ENCODE assay signal across 9 cellular contexts in genomic region chr5:141413540-141414069, GRCh38. TPM values are rescaled to one million over a fixed set of nuclear protein-coding genes. Genes with fewer than 3 reads are reported as not detected.
A peak's percentile ranks its signal among the peaks of the same experiment; 100 is the strongest.
DNase-seq lines count a peak whose midpoint lies in the region; ATAC-seq lines count a peak whose summit lies in the region.
"Had no signal": no experiment of that assay in that cellular context is flagged by ENCODE, and none has a peak within 500 bp of the region (broad histone marks: within the 10 kb centered on the region; RNA-seq: fewer than 3 reads in every experiment).

No MANE protein-coding gene starts in this region.

- H3K27me3 ChIP-seq in adipocyte (replicated peaks; ENCODE audit: control insufficient read depth, insufficient read depth, low read length) = peaks cover 6% of the 10 kb centered on the region
- H3K27me3 ChIP-seq in subcutaneous abdominal adipose tissue (ENCODE audit: control insufficient read depth in 5 of 5, insufficient read depth in 4 of 5, low read length in 5 of 5) = peaks cover 0 to 10% (median 5%) of the 10 kb centered on the region in 5 donors

- CTCF ChIA-PET in activated CD8-positive, alpha-beta memory T cell treated with anti-CD3 and anti-CD28 coated beads, Interleukin-2, amount 10 ng/mL, durations not matched to agents 7 days and 5 days (lab: Charles Lee) = interaction anchor here (0.6 to 2.4 kb wide), 17 partner anchors 8 to 151 kb away, joined by 3 to 10 read pairs (median 4); partner anchors contain the start of genes PCDHGA11 and PCDHGA12

- peaks cover 15% of the 10 kb centered on the region for H3K36me3 Mint-ChIP-seq in activated CD8-positive, alpha-beta memory T cell treated with anti-CD3 and anti-CD28 coated beads, Interleukin-2, amount 10 ng/mL, durations not matched to agents 7 days and 5 days

- intact Hi-C loops in left colon (cut with DNase I, micrococcal nuclease) = loop anchor here in 1 of 2 donors (10.0 kb wide), 1 partner anchor 151 kb away; no protein-coding TSS in a partner anchor

- H3K4me1 ChIP-seq in adipocyte (ENCODE audit: control insufficient read depth, insufficient read depth, low read length) = no peaks in the 10 kb centered on the region
- H3K4me1 ChIP-seq in subcutaneous abdominal adipose tissue (ENCODE audit: control insufficient read depth in 5 of 5, insufficient read depth in 5 of 5, low read length in 5 of 5) = peaks cover 0 to 30% (median 23%) of the 10 kb centered on the region in 5 donors

- no peak overlapping the region for H3K27ac ChIP-seq in subcutaneous abdominal adipose tissue (ENCODE audit: low read depth, low read length)

- H3K9me3 ChIP-seq in adipocyte (ENCODE audit: control insufficient read depth, low read length) (peaks cover 29% of the 10 kb centered on the region), subcutaneous abdominal adipose tissue (ENCODE audit: control insufficient read depth in 5 of 5, low read length in 5 of 5) (peaks cover 36 to 65% (median 54%) of the 10 kb centered on the region in 5 donors)

- peaks cover 3% of the 10 kb centered on the region for H3K9me3 Mint-ChIP-seq in activated CD8-positive, alpha-beta memory T cell treated with anti-CD3 and anti-CD28 coated beads, Interleukin-2, amount 10 ng/mL, durations not matched to agents 7 days and 5 days (ENCODE audit: low read depth)

- peak overlapping the region; percentile 85 for H3K4me3 ChIP-seq in adipocyte (ENCODE audit: low read length)
- H3K4me3 ChIP-seq in subcutaneous abdominal adipose tissue (ENCODE audit: low read depth in 1 of 5, low read length in 5 of 5) = peak overlapping the region; percentile 56 to 76 (median 68)

- no peak for ATAC-seq in activated CD8-positive, alpha-beta memory T cell treated with anti-CD3 and anti-CD28 coated beads, Interleukin-2, amount 10 ng/mL, durations not matched to agents 7 days and 5 days
- peak; percentile 53 for ATAC-seq in left colon

- peaks cover 17% of the 10 kb centered on the region for H3K4me1 Mint-ChIP-seq in activated CD8-positive, alpha-beta memory T cell treated with anti-CD3 and anti-CD28 coated beads, Interleukin-2, amount 10 ng/mL, durations not matched to agents 7 days and 5 days

- peak overlapping the region; percentile 79 for H3K9ac ChIP-seq in adipocyte (ENCODE audit: low read length)
- peak overlapping the region in 1 of 5 donors; percentile 56 for H3K9ac ChIP-seq in subcutaneous abdominal adipose tissue (ENCODE audit: low read length in 5 of 5)

- H3K4me3 Mint-ChIP-seq in activated CD8-positive, alpha-beta memory T cell treated with anti-CD3 and anti-CD28 coated beads, Interleukin-2, amount 10 ng/mL, durations not matched to agents 7 days and 5 days = peak overlapping the region; percentile 60

- H3K36me3 ChIP-seq in adipocyte (ENCODE audit: control insufficient read depth, insufficient read depth, low read length, severe bottlenecking) (no peaks in the 10 kb centered on the region), subcutaneous abdominal adipose tissue (ENCODE audit: control insufficient read depth in 5 of 5, insufficient read depth in 5 of 5, low read length in 5 of 5) (no peaks in the 10 kb centered on the region)

- H3K27me3 Mint-ChIP-seq in activated CD8-positive, alpha-beta memory T cell treated with anti-CD3 and anti-CD28 coated beads, Interleukin-2, amount 10 ng/mL, durations not matched to agents 7 days and 5 days = peaks cover 75% of the 10 kb centered on the region

- DNase-seq in activated CD8-positive, alpha-beta memory T cell treated with anti-CD3 and anti-CD28 coated beads, Interleukin-2, amount 10 ng/mL, durations not matched to agents 7 days and 5 days = no peak
- DNase-seq in activated CD8-positive, alpha-beta memory T cell treated with anti-CD3 and anti-CD28 coated beads, Interleukin-2, amount 50 U/mL, for 48 hours = no peak
- DNase-seq in adipocyte (ENCODE audit: low read depth) (no peak), left colon (no peak), T1000 (lab: John Stamatoyannopoulos, UW) (no peak), medulla oblongata (ENCODE audit: extremely low spot score) (no peak), cortex of kidney (lab: John Stamatoyannopoulos, UW) (no peak)
- DNase-seq: SHP77 treated with DMSO at 0.1 percent for 48 hours had no signal

- no peak overlapping the region for H3K27ac Mint-ChIP-seq in activated CD8-positive, alpha-beta memory T cell treated with anti-CD3 and anti-CD28 coated beads, Interleukin-2, amount 10 ng/mL, durations not matched to agents 7 days and 5 days

RNA-seq across cellular contexts. Expression of gene PCDHGA10, which starts 0.8 kb away (rescaled TPM):
- total RNA-seq in activated CD8-positive, alpha-beta memory T cell treated with anti-CD3 and anti-CD28 coated beads, Interleukin-2, amount 10 ng/mL, durations not matched to agents 7 days and 5 days = not detected
- 1 to 10 TPM; 2.8 to 5.3 TPM for total RNA-seq in left colon

RNA-seq across cellular contexts. Expression of gene PCDHGB7, which starts 3.9 kb away (rescaled TPM):
- not detected for total RNA-seq in activated CD8-positive, alpha-beta memory T cell treated with anti-CD3 and anti-CD28 coated beads, Interleukin-2, amount 10 ng/mL, durations not matched to agents 7 days and 5 days
- total RNA-seq in left colon = 1 to 10 TPM; 3.0 to 4.2 TPM

RNA-seq across cellular contexts. Expression of gene PCDHGB6, which starts 5.8 kb away (rescaled TPM):
- total RNA-seq in activated CD8-positive, alpha-beta memory T cell treated with anti-CD3 and anti-CD28 coated beads, Interleukin-2, amount 10 ng/mL, durations not matched to agents 7 days and 5 days = not detected
- 1 to 10 TPM; 1.9 to 2.2 TPM for total RNA-seq in left colon

RNA-seq across cellular contexts. Expression of gene PCDHGA11, which starts 7.2 kb away (rescaled TPM):
- not detected for total RNA-seq in activated CD8-positive, alpha-beta memory T cell treated with anti-CD3 and anti-CD28 coated beads, Interleukin-2, amount 10 ng/mL, durations not matched to agents 7 days and 5 days
- 1 to 10 TPM; 1.3 to 2.2 TPM for total RNA-seq in left colon

RNA-seq across cellular contexts. Expression of gene PCDHGA9, which starts 11.0 kb away (rescaled TPM):
- not detected for total RNA-seq in activated CD8-positive, alpha-beta memory T cell treated with anti-CD3 and anti-CD28 coated beads, Interleukin-2, amount 10 ng/mL, durations not matched to agents 7 days and 5 days
- total RNA-seq in left colon = 1 to 10 TPM; 1.6 to 2.6 TPM
